In the genomic region with DNA sequence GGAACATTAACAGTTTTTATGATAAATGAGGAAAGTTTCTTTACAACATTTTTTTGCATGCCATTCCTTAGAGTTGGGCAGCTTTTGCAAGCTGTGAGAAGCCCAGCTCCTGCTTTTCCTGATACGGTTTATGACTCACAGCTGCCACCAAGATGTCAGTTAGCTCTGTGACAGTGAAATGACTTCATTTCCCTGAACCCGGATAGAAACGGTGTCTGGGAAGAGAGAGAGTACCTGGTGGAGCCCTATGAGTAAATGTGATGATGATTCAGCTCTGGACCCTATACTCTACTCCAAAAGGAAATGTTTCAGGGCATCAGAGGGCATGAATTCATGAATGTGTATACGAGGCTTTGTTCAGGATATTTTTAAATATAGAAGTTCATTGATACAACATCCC, we compare ENCODE assay signal across 21 cellular contexts.
DNase-seq lines count a peak whose midpoint lies in the region; FAIRE-seq and TF ChIP-seq lines count a peak whose summit lies in the region.
"Had no signal": no experiment of that assay in that cellular context is flagged by ENCODE, and none has a peak within 500 bp of the region (broad histone marks: within the 10 kb centered on the region; RNA-seq: fewer than 3 reads in every experiment).

No MANE protein-coding gene starts in this region.

- BruUV-seq in mammary epithelial cell (replicated peaks; lab: Mats Ljungman, UMichigan), result no TSS peak

- no peak for FAIRE-seq in HTR-8/SVneo (lab: Jason Lieb, UNC)
- FAIRE-seq: colon, H54 had no signal

- no peak overlapping the region for H3K9ac ChIP-seq in mammary epithelial cell (ENCODE audit: insufficient read depth, low read length)
- H3K9ac ChIP-seq: KMS-11 had no signal

- no peak overlapping the region for H3K27ac ChIP-seq in mammary epithelial cell (ENCODE audit: insufficient read depth, low read depth, low read length)
- H3K27ac ChIP-seq: epithelial cell of prostate, gastroesophageal sphincter, KMS-11, lower lobe of right lung, prostate gland, tibial artery had no signal

- no peaks in the 10 kb centered on the region for H3K9me3 ChIP-seq in mammary epithelial cell (replicated peaks; ENCODE audit: insufficient read depth, low read length)
- H3K9me3 ChIP-seq: gastroesophageal sphincter, lower lobe of right lung, prostate gland, tibial artery had no signal

- no peaks in the 10 kb centered on the region for H4K20me1 ChIP-seq in mammary epithelial cell (ENCODE audit: insufficient read depth, low read length)

- CTCF ChIA-PET in mammary epithelial cell (lab: Charles Lee; ENCODE audit: low non-redundant PET), result interaction anchor here (0.5 kb wide), 1 partner anchor 801 kb away, joined by 5 read pairs; no protein-coding TSS in a partner anchor

- in situ Hi-C loops in mammary epithelial cell (cut with MboI; ENCODE audit: low sequenced_read_pairs in 2 of 2), result loop anchor here in 1 of 2 donors (25.0 kb wide), 1 partner anchor 804 kb away; a partner anchor contains a TSS

- WGBS in mammary epithelial cell (ENCODE audit: low coverage, missing lambda C conversion rate), result 26% methylated on average over 4 of the region's 4 CpGs

- intact Hi-C loops in mammary epithelial cell (cut with micrococcal nuclease), result loop anchor here (10.0 kb wide), 1 partner anchor 697 kb away; no protein-coding TSS in a partner anchor

- H3K4me3 ChIP-seq in mammary epithelial cell (replicated peaks in 1 of 3; ENCODE audit: insufficient read depth in 1 of 3, low read depth in 2 of 3, low read length in 3 of 3), result no peak overlapping the region
- H3K4me3 ChIP-seq: gastroesophageal sphincter, lower lobe of right lung, prostate gland, tibial artery had no signal

- H3K4me2 ChIP-seq in mammary epithelial cell (ENCODE audit: insufficient read depth, low read depth, low read length), result no peak overlapping the region
- H3K4me2 ChIP-seq: KMS-11 had no signal

- no peaks in the 10 kb centered on the region for H3K36me3 ChIP-seq in mammary epithelial cell (ENCODE audit: insufficient read depth, low read length)
- H3K36me3 ChIP-seq: gastroesophageal sphincter, lower lobe of right lung, prostate gland, tibial artery had no signal

- no peaks in the 10 kb centered on the region for H3K27me3 ChIP-seq in mammary epithelial cell (ENCODE audit: insufficient read depth, low read length)
- H3K27me3 ChIP-seq: tibial artery had no signal

- H3K79me2 ChIP-seq in mammary epithelial cell (ENCODE audit: insufficient read depth, low read length), result no peaks in the 10 kb centered on the region

- dilution Hi-C loops in mammary epithelial cell (cut with HindIII; ENCODE audit: low sequenced_read_pairs), result no loop called here

- no peaks in the 10 kb centered on the region for H3K4me1 ChIP-seq in mammary epithelial cell (ENCODE audit: insufficient read depth, low read length)
- H3K4me1 ChIP-seq: gastroesophageal sphincter, lower lobe of right lung, prostate gland had no signal

- no peak for TF ChIP-seq CTCF in mammary epithelial cell (conservative IDR thresholded peaks at IDR 0.05 in 1 of 2, IDR thresholded peaks at IDR 0.05 in 1 of 2; ENCODE audit: extremely low read depth in 1 of 2, insufficient read depth in 1 of 2, low read depth in 1 of 2, low read length in 2 of 2)

- H2AFZ ChIP-seq in mammary epithelial cell (ENCODE audit: low read depth, low read length), result no peak overlapping the region

- DNase-seq in DMS53 (lab: John Stamatoyannopoulos, UW), result peak; percentile 55
- DNase-seq in HTR-8/SVneo (ENCODE audit: insufficient read length, low spot score), result peak; percentile 31
- DNase-seq in mammary epithelial cell, result peak; percentile 36
- peak; percentile 75 for DNase-seq in kidney tubule cell (ENCODE audit: low spot score)
- no peak for DNase-seq in NCI-H345 treated with DMSO at 0.1 percent for 48 hours (lab: John Stamatoyannopoulos, UW; ENCODE audit: unreplicated experiment)
- DNase-seq in SIG-M5 treated with dmso at 0.1 percent for 504 hours (lab: John Stamatoyannopoulos, UW; ENCODE audit: unreplicated experiment), result no peak
- no peak for DNase-seq in NCI-H345 (lab: John Stamatoyannopoulos, UW)
- DNase-seq in amniotic stem cell (lab: John Stamatoyannopoulos, UW), result no peak
- DNase-seq: activated B cell treated with CpG ODN at 0.5 μM for 24 hours; activated effector memory CD4-positive, alpha-beta T cell treated with anti-CD3 and anti-CD28 coated beads, Interleukin-2, amount 50 U/mL, for 16 hours; AML-193; lower lobe of right lung; naive thymus-derived CD4-positive, alpha-beta T cell; Right ventricle myocardium superior; tibial artery had no signal

Comparison
In these comparisons a context has a peak if more than half of its experiments do, and no peak if none do; other contexts are left out.
1. DNase-seq: peak in DMS53 (single experiment), HTR-8/SVneo (single experiment), mammary epithelial cell (single experiment) and kidney tubule cell (single experiment); none in NCI-H345 treated with DMSO at 0.1 percent for 48 hours (single experiment), SIG-M5 treated with dmso at 0.1 percent for 504 hours (single experiment), NCI-H345 (single experiment) and amniotic stem cell (single experiment).